In genomic region chr4:158781963-158782362, GRCh38 we compare ENCODE assay signal across 2 cellular contexts.
TF ChIP-seq lines count a peak whose summit lies in the region.

No MANE protein-coding gene starts in this region.

TF ChIP-seq in IMR-90, 13 proteins besides CTCF, POLR2A, EP300 and RAD21 (continued from another document):
- TF ChIP-seq ELK1 (IDR thresholded peaks at IDR 0.05; ENCODE audit: borderline replicate concordance, low read depth, low read length) (no peak), RCOR1 (IDR thresholded peaks at IDR 0.05; ENCODE audit: insufficient replicate concordance, low read length) (no peak), MAZ (IDR thresholded peaks at IDR 0.05; ENCODE audit: borderline replicate concordance, low read depth, low read length) (no peak), NFE2L2 (IDR thresholded peaks at IDR 0.05; ENCODE audit: low read depth, low read length) (no peak), BHLHE40 (IDR thresholded peaks at IDR 0.05; ENCODE audit: low read depth, low read length) (no peak), SMC3 (IDR thresholded peaks at IDR 0.05; ENCODE audit: low read depth, low read length) (no peak), CEBPB (IDR thresholded peaks at IDR 0.05; ENCODE audit: low read depth, low read length) (no peak), RFX5 (IDR thresholded peaks at IDR 0.05; ENCODE audit: low read depth, low read length) (no peak), MAFK (IDR thresholded peaks at IDR 0.05; ENCODE audit: low read depth, low read length) (no peak)
- TF ChIP-seq, protein P1, sequence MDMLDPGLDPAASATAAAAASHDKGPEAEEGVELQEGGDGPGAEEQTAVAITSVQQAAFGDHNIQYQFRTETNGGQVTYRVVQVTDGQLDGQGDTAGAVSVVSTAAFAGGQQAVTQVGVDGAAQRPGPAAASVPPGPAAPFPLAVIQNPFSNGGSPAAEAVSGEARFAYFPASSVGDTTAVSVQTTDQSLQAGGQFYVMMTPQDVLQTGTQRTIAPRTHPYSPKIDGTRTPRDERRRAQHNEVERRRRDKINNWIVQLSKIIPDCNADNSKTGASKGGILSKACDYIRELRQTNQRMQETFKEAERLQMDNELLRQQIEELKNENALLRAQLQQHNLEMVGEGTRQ (IDR thresholded peaks at IDR 0.05; ENCODE audit: low read depth, low read length), result no peak

TF ChIP-seq in WTC11, 78 proteins besides CTCF, POLR2A, EP300 and RAD21 (continued from another document):
- TF ChIP-seq PREB (CRISPR knock-in tag; IDR thresholded peaks at IDR 0.05; ENCODE audit: borderline replicate concordance) (no peak), RORB (CRISPR knock-in tag; IDR thresholded peaks at IDR 0.05) (no peak)
- TF ChIP-seq, protein P2, sequence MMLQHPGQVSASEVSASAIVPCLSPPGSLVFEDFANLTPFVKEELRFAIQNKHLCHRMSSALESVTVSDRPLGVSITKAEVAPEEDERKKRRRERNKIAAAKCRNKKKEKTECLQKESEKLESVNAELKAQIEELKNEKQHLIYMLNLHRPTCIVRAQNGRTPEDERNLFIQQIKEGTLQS (CRISPR knock-in tag; conservative IDR thresholded peaks at IDR 0.05), result no peak
